1 cellular context compared by ENCODE assay signal in genomic region chrX:87465757-87466156, GRCh38. TPM values are rescaled to one million over a fixed set of nuclear protein-coding genes. Genes with fewer than 3 reads are reported as not detected.
"Had no signal": no experiment of that assay in that cellular context is flagged by ENCODE, and none has a peak within 500 bp of the region (broad histone marks: within the 10 kb centered on the region; RNA-seq: fewer than 3 reads in every experiment).

No MANE protein-coding gene starts in this region.

RNA-seq across cellular contexts. Expression of gene KLHL4, which starts 51.8 kb away (rescaled TPM):
- total RNA-seq: foreskin keratinocyte had no signal
